Comparison of ENCODE assay signal across 13 cellular contexts in genomic region chr12:40262657-40263056, GRCh38. TPM values are rescaled to one million over a fixed set of nuclear protein-coding genes. Genes with fewer than 3 reads are reported as not detected.
DNase-seq lines count a peak whose midpoint lies in the region; ATAC-seq, FAIRE-seq and TF ChIP-seq lines count a peak whose summit lies in the region.
"Had no signal": no experiment of that assay in that cellular context is flagged by ENCODE, and none has a peak within 500 bp of the region (broad histone marks: within the 10 kb centered on the region; RNA-seq: fewer than 3 reads in every experiment).

No MANE protein-coding gene starts in this region.

- DNase-seq in GM18507 (ENCODE audit: extremely low spot score, insufficient read length, low read depth): no peak
- DNase-seq in IMR-90: no peak
- no peak for DNase-seq in effector memory CD8-positive, alpha-beta T cell
- DNase-seq in NCI-H345 (lab: John Stamatoyannopoulos, UW): no peak
- DNase-seq in nucleus accumbens (lab: John Stamatoyannopoulos, UW): no peak
- no peak for DNase-seq in iPS-NIHi7 (ENCODE audit: extremely low spot score)
- DNase-seq: anterior cingulate cortex, NCI-H1694 treated with DMSO at 0.1 percent for 48 hours had no signal

- dilution Hi-C loops in IMR-90 (cut with HindIII; ENCODE audit: low sequenced_read_pairs, unreplicated experiment): no loop called here

- H3K9me1 ChIP-seq in IMR-90 (ENCODE audit: insufficient read depth, low read length): no peaks in the 10 kb centered on the region

- H3K4me3 Mint-ChIP-seq in effector memory CD8-positive, alpha-beta T cell: no peak overlapping the region

- no peak for TF ChIP-seq POLR2A in IMR-90 (IDR thresholded peaks at IDR 0.05; ENCODE audit: low read depth, low read length)

- no peak overlapping the region for H3K9ac ChIP-seq in IMR-90 (ENCODE audit: low read depth, low read length)
- H3K9ac ChIP-seq: BLaER1 treated with 17β-estradiol and CSF1 and Interleukin-3, amounts not matched to agents 10 nM and 100 nM had no signal

- H3K36me3 ChIP-seq in IMR-90 (ENCODE audit: control insufficient read depth, insufficient read depth, low read length): no peaks in the 10 kb centered on the region

- no peak overlapping the region for H2AK9ac ChIP-seq in IMR-90 (replicated peaks; ENCODE audit: low read depth, low read length, poor library complexity)

- peaks cover 0 to 7% of the 10 kb centered on the region in 2 donors for H3K9me3 Mint-ChIP-seq in effector memory CD8-positive, alpha-beta T cell

- H3K56ac ChIP-seq in IMR-90 (ENCODE audit: extremely low read depth, insufficient read depth, low read length): no peak overlapping the region

- in situ Hi-C loops in IMR-90 (cut with MboI; ENCODE audit: low sequenced_read_pairs): no loop called here

- TF ChIP-seq CTCF in IMR-90 (conservative IDR thresholded peaks at IDR 0.05; ENCODE audit: low read depth, low read length): no peak

- H3K4me1 Mint-ChIP-seq in effector memory CD8-positive, alpha-beta T cell (ENCODE audit: low read depth in 2 of 2): no peaks in the 10 kb centered on the region

- H3K4me3 ChIP-seq in IMR-90 (ENCODE audit: insufficient read depth, low read depth, low read length): no peak overlapping the region
- H3K4me3 ChIP-seq: BLaER1 treated with 17β-estradiol and CSF1 and Interleukin-3, amounts not matched to agents 10 nM and 100 nM; vagina had no signal

- no peaks in the 10 kb centered on the region for H3K27me3 ChIP-seq in IMR-90 (ENCODE audit: control insufficient read depth, insufficient read depth, low read length)
- H3K27me3 ChIP-seq: vagina had no signal

- no TSS peak for BruUV-seq in IMR-90 (replicated peaks; lab: Mats Ljungman, UMichigan)

- TF ChIP-seq RAD21 in IMR-90 (IDR thresholded peaks at IDR 0.05; ENCODE audit: low read length): no peak

- CTCF ChIA-PET in IMR-90 (lab: Yijun Ruan, JAX): no interaction called here

- no peaks in the 10 kb centered on the region for H3K79me1 ChIP-seq in IMR-90 (ENCODE audit: low read depth in 1 of 2, low read length in 2 of 2)

- no peaks in the 10 kb centered on the region for H3K36me3 Mint-ChIP-seq in effector memory CD8-positive, alpha-beta T cell (ENCODE audit: insufficient read depth)

- H3K14ac ChIP-seq in IMR-90 (replicated peaks; ENCODE audit: low read depth, low read length): no peak overlapping the region

- no peaks in the 10 kb centered on the region for H3K9me3 ChIP-seq in IMR-90 (ENCODE audit: control insufficient read depth, insufficient read depth, low read length)
- H3K9me3 ChIP-seq: vagina had no signal

- peak overlapping the region; percentile 83 for H2BK120ac ChIP-seq in IMR-90 (ENCODE audit: low read depth, low read length)

- 0 out of 3 replicates have a peak overlapping the region, but pooled peaks have one; percentile 34 for H2BK15ac ChIP-seq in IMR-90 (ENCODE audit: low read depth, low read length)

- peak overlapping the region; percentile 55 for H3K18ac ChIP-seq in IMR-90 (ENCODE audit: low read depth, low read length)

- no peak overlapping the region; the same call in 1 of the 2 replicates for H3K4me2 ChIP-seq in IMR-90 (ENCODE audit: low read depth, low read length)

- H3K27me3 Mint-ChIP-seq in effector memory CD8-positive, alpha-beta T cell: no peaks in the 10 kb centered on the region

- ATAC-seq in GM21367 (IDR thresholded peaks at IDR 0.05; ENCODE audit: unreplicated experiment) (peak; percentile 86), HG02970 (IDR thresholded peaks at IDR 0.05; ENCODE audit: low FRiP score, unreplicated experiment) (peak; percentile 84), IMR-90 (ENCODE audit: low read depth) (no peak)
- no peak for ATAC-seq in effector memory CD8-positive, alpha-beta T cell (replicated peaks)

- POLR2A ChIA-PET in IMR-90 (lab: Charles Lee; ENCODE audit: unreplicated experiment): no interaction called here

- H4K5ac ChIP-seq in IMR-90 (ENCODE audit: low read depth, low read length): peak overlapping the region; percentile 19; the same call in 1 of the 2 replicates

- H3K4me1 ChIP-seq in IMR-90 (ENCODE audit: control insufficient read depth, insufficient read depth, low read length): no peaks in the 10 kb centered on the region; the same call in 1 of the 2 replicates
- H3K4me1 ChIP-seq: vagina had no signal

- intact Hi-C loops in IMR-90 (cut with micrococcal nuclease): no loop called here

- H3K4ac ChIP-seq in IMR-90 (ENCODE audit: low read depth, low read length): no peak overlapping the region

- H4K8ac ChIP-seq in IMR-90 (ENCODE audit: low read depth in 2 of 2, low read length in 2 of 2): no peak overlapping the region

- no peak overlapping the region for H3K27ac Mint-ChIP-seq in effector memory CD8-positive, alpha-beta T cell

- peak overlapping the region; percentile 21; the same call in 1 of the 2 replicates for H3K27ac ChIP-seq in IMR-90 (ENCODE audit: insufficient read depth, low read length)
- H3K27ac ChIP-seq: BLaER1 treated with 17β-estradiol and CSF1 and Interleukin-3, amounts not matched to agents 10 nM and 100 nM; vagina had no signal

- peak overlapping the region; percentile 42; the same call in 1 of the 2 replicates for H2BK20ac ChIP-seq in IMR-90 (ENCODE audit: low read depth, low read length)

- H2AFZ ChIP-seq in IMR-90 (replicated peaks; ENCODE audit: low read length, poor library complexity): no peak overlapping the region

- H4K91ac ChIP-seq in IMR-90 (ENCODE audit: insufficient read depth, low read depth, low read length): no peak overlapping the region

- no peak overlapping the region for H3K23ac ChIP-seq in IMR-90 (ENCODE audit: low read depth, low read length)

- peak; percentile 90 for FAIRE-seq in GM18507 (lab: Jason Lieb, UNC)
- FAIRE-seq: endothelial cell of umbilical vein had no signal

- 0 out of 2 replicates have a peak overlapping the region, but pooled peaks have one; percentile 37 for H2AK5ac ChIP-seq in IMR-90 (ENCODE audit: low read depth, low read length)

- H4K20me1 ChIP-seq in IMR-90 (ENCODE audit: insufficient read depth, low read length): no peaks in the 10 kb centered on the region

- H2BK5ac ChIP-seq in IMR-90 (ENCODE audit: low read depth, low read length, poor library complexity, severe bottlenecking): peak overlapping the region; percentile 65

- no CpG with 5 or more reads among the region's 1 CpG for WGBS in IMR-90 (ENCODE audit: extremely low coverage in 2 of 2, insufficient read length in 1 of 2), 2 experiments

TF ChIP-seq in IMR-90, 13 proteins besides CTCF, POLR2A, EP300 and RAD21:
- TF ChIP-seq CEBPB (IDR thresholded peaks at IDR 0.05; ENCODE audit: low read depth, low read length) (no peak), ELK1 (IDR thresholded peaks at IDR 0.05; ENCODE audit: borderline replicate concordance, low read depth, low read length) (no peak), USF2 (IDR thresholded peaks at IDR 0.05; ENCODE audit: low read depth, low read length) (no peak), FOS (IDR thresholded peaks at IDR 0.05; ENCODE audit: low read depth, low read length) (no peak), MXI1 (IDR thresholded peaks at IDR 0.05; ENCODE audit: borderline replicate concordance, low read depth, low read length) (no peak), MAZ (IDR thresholded peaks at IDR 0.05; ENCODE audit: borderline replicate concordance, low read depth, low read length) (no peak), SMC3 (IDR thresholded peaks at IDR 0.05; ENCODE audit: low read depth, low read length) (no peak), MAFK (IDR thresholded peaks at IDR 0.05; ENCODE audit: low read depth, low read length) (no peak), NFE2L2 (IDR thresholded peaks at IDR 0.05; ENCODE audit: low read depth, low read length) (no peak), RFX5 (IDR thresholded peaks at IDR 0.05; ENCODE audit: low read depth, low read length) (no peak), CHD1 (IDR thresholded peaks at IDR 0.05; ENCODE audit: low read depth, low read length) (no peak), BHLHE40 (IDR thresholded peaks at IDR 0.05; ENCODE audit: low read depth, low read length) (no peak), RCOR1 (IDR thresholded peaks at IDR 0.05; ENCODE audit: insufficient replicate concordance, low read length) (no peak)

RNA-seq across cellular contexts. Expression of gene LRRK2, which starts 37.9 kb away (rescaled TPM):
- total RNA-seq in IMR-90 (2012; rRNA removed): 0.54 and 1.1 TPM in 2 replicates
- 0.17 and 0.36 TPM in 2 replicates for polyA plus RNA-seq in IMR-90 (2012; rRNA removed)
- polyA plus RNA-seq in IMR-90 (2012; cell fraction: cytosol; rRNA removed): 0.04 and 0.05 TPM in 2 replicates
- 0.05 and 0.73 TPM in 2 replicates for polyA plus RNA-seq in IMR-90 (2012; cell fraction: nucleus; rRNA removed; ENCODE audit: low replicate concordance)

Comparison
In these comparisons a context has a peak if more than half of its experiments do, and no peak if none do; other contexts are left out.
1. ATAC-seq: peak in GM21367 (single experiment) and HG02970 (single experiment); none in IMR-90 (single experiment) and effector memory CD8-positive, alpha-beta T cell (single experiment).